Comparison of ENCODE assay signal across 18 cellular contexts in genomic region chr7:149002604-149003003, GRCh38. TPM values are rescaled to one million over a fixed set of nuclear protein-coding genes. Genes with fewer than 3 reads are reported as not detected.
DNase-seq lines count a peak whose midpoint lies in the region; ATAC-seq, FAIRE-seq and TF ChIP-seq lines count a peak whose summit lies in the region.
"Had no signal": no experiment of that assay in that cellular context is flagged by ENCODE, and none has a peak within 500 bp of the region (broad histone marks: within the 10 kb centered on the region; RNA-seq: fewer than 3 reads in every experiment).

No MANE protein-coding gene starts in this region.

- peaks cover 7% of the 10 kb centered on the region for H3K9me1 ChIP-seq in K562 (ENCODE audit: control insufficient read depth, insufficient read depth, low read length)

- H2AFZ ChIP-seq in K562 (ENCODE audit: low read depth, low read length), result no peak overlapping the region
- H2AFZ ChIP-seq: GM23338 had no signal

- peak; percentile 24; the same call in 1 of the 2 replicates for TF ChIP-seq POLR2A in GM12891 (IDR thresholded peaks at IDR 0.05; ENCODE audit: low read depth, low read length)
- no peak for TF ChIP-seq POLR2A in K562 (conservative IDR thresholded peaks at IDR 0.05)
- no peak for TF ChIP-seq POLR2A in spleen (IDR thresholded peaks at IDR 0.05)

- intact Hi-C loops in K562 (cut with micrococcal nuclease) (no loop called here), spleen (cut with DNase I; ENCODE audit: low total_unique reads) (no loop called here)

- H3K4me2 ChIP-seq in K562 (ENCODE audit: insufficient read depth, low read length), result no peak overlapping the region
- H3K4me2 ChIP-seq: BLaER1, GM23338 had no signal

- H4K20me1 ChIP-seq in K562 (replicated peaks; ENCODE audit: control insufficient read depth, insufficient read depth, low read length), result peaks cover 7% of the 10 kb centered on the region

- H3K36me3 ChIP-seq in K562 (ENCODE audit: control insufficient read depth, insufficient read depth, low read length) (peaks cover 60% of the 10 kb centered on the region), spleen (peaks cover 0 to 68% (median 50%) of the 10 kb centered on the region in 6 donors)

- no peaks in the 10 kb centered on the region for H3K79me2 ChIP-seq in K562 (ENCODE audit: control insufficient read depth, insufficient read depth, low read length)

- FAIRE-seq in GM12891 (lab: Jason Lieb, UNC) (no peak), K562 (lab: Jason Lieb, UNC) (no peak)
- FAIRE-seq: G401.6, GM18507 had no signal

- 92% methylated on average over 13 of the region's 13 CpGs for WGBS in K562 (ENCODE audit: insufficient coverage, low coverage, missing lambda C conversion rate)
- 91 to 98% (median 93%) methylated on average over 11 to 13 of the region's 13 CpGs for WGBS in spleen, 5 donors

- in situ Hi-C loops in K562 (cut with MboI), result loop anchor here (5.0 kb wide), 1 partner anchor 65 kb away; no protein-coding TSS in a partner anchor

- H3K27ac ChIP-seq in 22Rv1, result peak overlapping the region; percentile 7; the same call in 1 of the 2 replicates
- no peak overlapping the region for H3K27ac ChIP-seq in K562 (ENCODE audit: extremely low read depth, low read depth, low read length)
- H3K27ac ChIP-seq in spleen, result no peak overlapping the region
- H3K27ac ChIP-seq: BLaER1, C4-2B had no signal

- BruUV-seq in K562 (replicated peaks; lab: Mats Ljungman, UMichigan), result no TSS peak

- no peak for TF ChIP-seq EP300 in K562 (IDR thresholded peaks at IDR 0.05; ENCODE audit: low read length)

- H3K9me3 ChIP-seq in K562 (replicated peaks; ENCODE audit: control insufficient read depth, insufficient read depth, low read depth, low read length), result no peaks in the 10 kb centered on the region
- H3K9me3 ChIP-seq in spleen, result no peaks in the 10 kb centered on the region
- H3K9me3 ChIP-seq: BLaER1, Caco-2 had no signal

- TF ChIP-seq RAD21 in K562 (CRISPR knock-in tag; conservative IDR thresholded peaks at IDR 0.05 in 1 of 2, IDR thresholded peaks at IDR 0.05 in 1 of 2), result no peak

- peak overlapping the region in 1 of 2 experiments; percentile 50; a peak in 1 of 4 replicates for H3K9ac ChIP-seq in K562 (ENCODE audit: insufficient read depth in 1 of 2, low read depth in 2 of 2, low read length in 2 of 2)
- H3K9ac ChIP-seq: BLaER1 had no signal

- H3K4me3 ChIP-seq in K562 (no peak overlapping the region), spleen (no peak overlapping the region)
- H3K4me3 ChIP-seq: BLaER1, GM23338 had no signal

- ATAC-seq in K562, result no peak
- ATAC-seq: CD8-positive, alpha-beta T cell; GM23338; HCT116 had no signal

- POLR2A ChIA-PET in K562 (lab: Yijun Ruan, JAX), result interaction anchor here (0.9 to 2.0 kb wide), 4 partner anchors 9 to 259 kb away, joined by 3 to 10 read pairs (median 4); partner anchors contain the start of gene ZNF783

- no peaks in the 10 kb centered on the region for H3K27me3 ChIP-seq in K562 (ENCODE audit: control insufficient read depth in 2 of 2, insufficient read depth in 2 of 2, low read length in 2 of 2)
- H3K27me3 ChIP-seq in spleen (replicated peaks in 1 of 7), result no peaks in the 10 kb centered on the region
- H3K27me3 ChIP-seq: BLaER1 had no signal

- DNase-seq in GM12891 (ENCODE audit: insufficient read length, low spot score) (no peak), K562 (ENCODE audit: extremely low read depth in 1 of 4, low spot score in 3 of 4) (no peak), spleen (peak; percentile 56), NCI-H1694 (lab: John Stamatoyannopoulos, UW) (no peak)
- no peak for DNase-seq in activated naive CD4-positive, alpha-beta T cell treated with anti-CD3 and anti-CD28 coated beads, Interleukin-2, amount 50 U/mL, for 16 hours
- DNase-seq: Caco-2; CD4-positive, CD25-positive, alpha-beta regulatory T cell; CD8-positive, alpha-beta T cell; DMS153; DND-41; H9 had no signal

- CTCF ChIA-PET in K562 (lab: Yijun Ruan, JAX; ENCODE audit: low intra/inter-chr PET ratio), result no interaction called here

- TF ChIP-seq CTCF in 22Rv1 (IDR thresholded peaks at IDR 0.05) (no peak), K562 (IDR thresholded peaks at IDR 0.05 in 2 of 3, conservative IDR thresholded peaks at IDR 0.05 in 1 of 3; ENCODE audit: insufficient read depth in 2 of 3, low read depth in 1 of 3, low read length in 3 of 3) (no peak), spleen (IDR thresholded peaks at IDR 0.05 in 8 of 11, conservative IDR thresholded peaks at IDR 0.05 in 3 of 11) (no peak)

- H3K4me1 ChIP-seq in K562 (replicated peaks in 1 of 2; ENCODE audit: control insufficient read depth in 2 of 2, insufficient read depth in 2 of 2, low read length in 2 of 2) (peaks cover 0 to 3% of the 10 kb centered on the region in 2 experiments; a peak in 1 of 5 replicates), spleen (peaks cover 0 to 13% (median 4%) of the 10 kb centered on the region in 6 donors)
- H3K4me1 ChIP-seq: BLaER1, Caco-2 had no signal

TF ChIP-seq in GM12891, 5 proteins besides CTCF, POLR2A, EP300 and RAD21:
- 0 out of 2 replicates have a peak, but pooled peaks have one; percentile 24 for TF ChIP-seq POLR2AphosphoS5 (IDR thresholded peaks at IDR 0.05; ENCODE audit: low read depth, low read length)
- no peak for TF ChIP-seq TAF1 (IDR thresholded peaks at IDR 0.05; ENCODE audit: low read depth, low read length)

TF ChIP-seq in K562, 482 proteins besides CTCF, POLR2A, EP300 and RAD21:
- TF ChIP-seq FOXJ3 (CRISPR knock-in tag; IDR thresholded peaks at IDR 0.05), result no peak
- TF ChIP-seq ZNF121 (CRISPR knock-in tag; conservative IDR thresholded peaks at IDR 0.05), result no peak
- no peak for TF ChIP-seq ZBTB17 (CRISPR knock-in tag; IDR thresholded peaks at IDR 0.05)
- TF ChIP-seq RBFOX2 (IDR thresholded peaks at IDR 0.05; ENCODE audit: low read depth, low read length), result peak; percentile 30
- no peak for TF ChIP-seq E2F5 (CRISPR knock-in tag; IDR thresholded peaks at IDR 0.05)
- TF ChIP-seq SETDB1 (IDR thresholded peaks at IDR 0.05; ENCODE audit: low read length), result no peak
- TF ChIP-seq MIER1 (IDR thresholded peaks at IDR 0.05; ENCODE audit: low read depth), result no peak
- 0 out of 2 replicates have a peak, but pooled peaks have one; percentile 12 for TF ChIP-seq TFAP4 (CRISPR knock-in tag; IDR thresholded peaks at IDR 0.05; ENCODE audit: borderline replicate concordance)
- TF ChIP-seq SUPT5H (IDR thresholded peaks at IDR 0.05), result 0 out of 2 replicates have a peak, but pooled peaks have one; percentile 42
- peak; percentile 64 for TF ChIP-seq POLR2G (IDR thresholded peaks at IDR 0.05; ENCODE audit: low read depth, low read length)
- peak; percentile 22 for TF ChIP-seq POLR2B (IDR thresholded peaks at IDR 0.05; ENCODE audit: low read depth, partially characterized antibody)
- no peak for TF ChIP-seq MED1 (CRISPR knock-in tag; IDR thresholded peaks at IDR 0.05; ENCODE audit: borderline replicate concordance)
- no peak for TF ChIP-seq ELK1 (CRISPR knock-in tag; IDR thresholded peaks at IDR 0.05)
- TF ChIP-seq RBM22 (IDR thresholded peaks at IDR 0.05; ENCODE audit: low read depth, low read length, poor library complexity, severe bottlenecking), result peak; percentile 63

RNA-seq across cellular contexts. Expression of gene PDIA4, which starts 25.7 kb away (rescaled TPM):
- 65.8 TPM for polyA plus RNA-seq in GM12891 (2012; ENCODE audit: low read depth, missing spikeins)
- 187 and 270 TPM in 2 replicates for total RNA-seq in K562 (2011; cell fraction: chromatin; rRNA removed; ENCODE audit: low replicate concordance)
- total RNA-seq in K562 (2011; cell fraction: nucleolus; rRNA removed), result 352 and 378 TPM in 2 replicates
- 244 and 324 TPM in 2 replicates for total RNA-seq in K562 (2011; cell fraction: nucleoplasm; rRNA removed)
- total RNA-seq in K562 (2014; rRNA removed), result 158 and 178 TPM in 2 replicates
- total RNA-seq in K562 (2014; rRNA removed; fragmentation: Illumina TruSeq; extraction: Trizol), result 82.7 and 91.5 TPM in 2 replicates
- 136 TPM in 2 replicates for total RNA-seq in K562 (2015; rRNA removed; fragmentation: Illumina TruSeq; extraction: Trizol)
- total RNA-seq in K562 (2021), result 159 and 161 TPM in 2 replicates
- polyA plus RNA-seq in K562 (2011; rRNA removed), result 146 and 186 TPM in 2 replicates
- polyA plus RNA-seq in K562 (2011; cell fraction: cytosol; rRNA removed), result 107 and 158 TPM in 2 replicates
- polyA plus RNA-seq in K562 (2011; cell fraction: nucleus; rRNA removed), result 149 and 181 TPM in 2 replicates
- 137 and 177 TPM in 2 replicates for polyA plus RNA-seq in K562 (2012)
- 143 and 175 TPM in 2 replicates for polyA plus RNA-seq in K562 (2014; fragmentation: Illumina TruSeq; extraction: Trizol)
- 10 to 100 TPM in 1 of 2 experiments, 1 to 10 TPM in 1; 9.1 to 14.5 TPM for polyA plus RNA-seq in K562 (2014; fragmentation: Nextera tagmentation; extraction: Ambion mirVana)
- 155 and 171 TPM in 2 replicates for polyA plus RNA-seq in K562 (2014; rRNA removed)
- 147 and 177 TPM in 2 replicates for polyA minus RNA-seq in K562 (2011; rRNA and poly(A)+ RNA removed)
- 90.9 and 121 TPM in 2 replicates for polyA minus RNA-seq in K562 (2011; cell fraction: cytosol; rRNA and poly(A)+ RNA removed)
- 30.0 and 68.5 TPM in 2 replicates for polyA minus RNA-seq in K562 (2011; cell fraction: nucleus; rRNA and poly(A)+ RNA removed)
- 100 to 1,000 TPM in 3 of 7 donors, 10 to 100 TPM in 4; 81.1 to 160 (median 90.0) TPM for total RNA-seq in spleen
- polyA plus RNA-seq in spleen, result 10 to 100 TPM; 21.6 to 33.2 (median 33.2) TPM
